ENCODE assay signal across 2 cellular contexts in genomic region chr10:133258066-133258817, GRCh38.
TF ChIP-seq lines count a peak whose summit lies in the region.

No MANE protein-coding gene starts in this region.

TF ChIP-seq in K562, 482 proteins besides CTCF, POLR2A, EP300 and RAD21:
- TF ChIP-seq ZBTB7A (IDR thresholded peaks at IDR 0.05; ENCODE audit: borderline replicate concordance, control insufficient read depth, low read depth, low read length) (peak; percentile 17; the same call in 1 of the 2 replicates), ZFP36 (IDR thresholded peaks at IDR 0.05; ENCODE audit: low read depth, low read length, partially characterized antibody) (no peak), ZFX (CRISPR knock-in tag; IDR thresholded peaks at IDR 0.05) (peak; percentile 8; the same call in 1 of the 2 replicates), SMAD4 (CRISPR knock-in tag; conservative IDR thresholded peaks at IDR 0.05) (no peak), SLC30A9 (CRISPR knock-in tag; IDR thresholded peaks at IDR 0.05) (no peak), ZNF175 (CRISPR knock-in tag; IDR thresholded peaks at IDR 0.05; ENCODE audit: low read depth) (0 out of 2 replicates have a peak, but pooled peaks have one; percentile 27), FOXA3 (CRISPR knock-in tag; conservative IDR thresholded peaks at IDR 0.05 in 1 of 2, IDR thresholded peaks at IDR 0.05 in 1 of 2) (no peak)

TF ChIP-seq in HEK293T, 16 proteins besides CTCF, POLR2A, EP300 and RAD21:
- TF ChIP-seq BHLHE40 (IDR thresholded peaks at IDR 0.05; ENCODE audit: borderline replicate concordance) (no peak), HDGF (IDR thresholded peaks at IDR 0.05; ENCODE audit: borderline replicate concordance) (no peak), LEF1 (IDR thresholded peaks at IDR 0.05; ENCODE audit: borderline replicate concordance) (no peak), L3MBTL2 (conservative IDR thresholded peaks at IDR 0.05) (no peak), NFRKB (IDR thresholded peaks at IDR 0.05) (no peak), FOXM1 (IDR thresholded peaks at IDR 0.05; ENCODE audit: borderline replicate concordance) (no peak), FOXA1 (IDR thresholded peaks at IDR 0.05) (no peak), SUZ12 (IDR thresholded peaks at IDR 0.05) (no peak), CTBP1 (IDR thresholded peaks at IDR 0.05; ENCODE audit: borderline replicate concordance) (no peak), FOXK2 (IDR thresholded peaks at IDR 0.05) (no peak), SP1 (IDR thresholded peaks at IDR 0.05) (no peak)
